ENCODE assay signal across 26 cellular contexts in the genomic region with DNA sequence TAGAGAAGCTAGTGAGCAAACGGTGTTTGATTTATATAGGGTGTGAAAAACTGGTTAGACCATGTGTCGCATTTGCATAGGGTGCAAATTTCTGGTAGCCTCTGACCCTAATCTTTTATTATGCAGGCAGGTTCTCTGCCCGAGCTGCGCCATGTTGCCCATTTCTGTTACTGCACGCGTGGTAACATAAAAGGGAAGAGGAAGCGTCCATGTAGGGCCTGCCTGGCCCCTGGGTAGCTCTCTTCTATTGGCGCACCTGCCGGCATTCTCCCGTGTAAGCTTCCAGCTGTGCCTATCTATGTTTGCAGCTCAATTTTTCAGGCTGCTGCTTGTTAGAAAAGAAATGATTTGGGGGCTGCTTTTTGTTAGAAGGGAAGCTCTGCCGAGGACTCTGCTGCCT. TPM values are rescaled to one million over a fixed set of nuclear protein-coding genes. Genes with fewer than 3 reads are reported as not detected.
DNase-seq lines count a peak whose midpoint lies in the region; TF ChIP-seq lines count a peak whose summit lies in the region.
"Had no signal": no experiment of that assay in that cellular context is flagged by ENCODE, and none has a peak within 500 bp of the region (broad histone marks: within the 10 kb centered on the region; RNA-seq: fewer than 3 reads in every experiment).

No MANE protein-coding gene starts in this region.

- TF ChIP-seq CTCF in H9 (conservative IDR thresholded peaks at IDR 0.05) (no peak), OCI-LY7 (conservative IDR thresholded peaks at IDR 0.05; ENCODE audit: low read length) (no peak), osteocyte (IDR thresholded peaks at IDR 0.05) (no peak), progenitor cell of endocrine pancreas (IDR thresholded peaks at IDR 0.05; ENCODE audit: unreplicated experiment) (no peak)

- no peaks in the 10 kb centered on the region for H3K27me3 ChIP-seq in H9 (ENCODE audit: insufficient read depth, low read length)
- H3K27me3 ChIP-seq: Peyer's patch had no signal

- intact Hi-C loops in OCI-LY7 (cut with micrococcal nuclease; ENCODE audit: unreplicated experiment) = loop anchor here (5.0 kb wide), 2 partner anchors 132 to 143 kb away; a partner anchor contains a TSS

- no peak overlapping the region for H3K18ac ChIP-seq in H9 (ENCODE audit: insufficient read length, low read depth, low read length)

- 100% methylated on average over 1 of the region's 11 CpGs for WGBS in H9 (ENCODE audit: extremely low coverage, insufficient read length, low lambda C conversion rate)

- H3K9me2 ChIP-seq in OCI-LY7 (ENCODE audit: insufficient read depth, low read length) = no peaks in the 10 kb centered on the region

- no peak overlapping the region for H2BK5ac ChIP-seq in H9 (ENCODE audit: insufficient read length, low read length)

- H3K27ac ChIP-seq in H9 (ENCODE audit: insufficient read length, low read depth, low read length) (no peak overlapping the region), OCI-LY7 (ENCODE audit: low read depth, low read length, poor library complexity, severe bottlenecking) (peak overlapping the region; percentile 92)
- H3K27ac ChIP-seq: 22Rv1, C4-2B, Peyer's patch, SK-N-MC had no signal

- no peak overlapping the region for H2AK5ac ChIP-seq in H9 (ENCODE audit: insufficient read length, low read length)

- H3K4me3 ChIP-seq in OCI-LY7 (ENCODE audit: low read depth, low read length, poor library complexity, severe bottlenecking) = peak overlapping the region; percentile 74
- H3K4me3 ChIP-seq: Peyer's patch, SK-N-MC had no signal

- no peaks in the 10 kb centered on the region for H3K23me2 ChIP-seq in H9 (ENCODE audit: insufficient read length, low read depth, low read length, poor library complexity, severe bottlenecking)

- H4K8ac ChIP-seq in H9 (replicated peaks; ENCODE audit: insufficient read length, low read depth, low read length) = no peak overlapping the region

- DNase-seq in NCI-H146 (lab: John Stamatoyannopoulos, UW) (peak; percentile 35), NCI-H146 treated with DMSO at 0.1 percent for 48 hours (lab: John Stamatoyannopoulos, UW; ENCODE audit: unreplicated experiment) (no peak), H9 (no peak), OCI-LY7 (ENCODE audit: low spot score) (peak; percentile 92), osteocyte (ENCODE audit: extremely low spot score, unreplicated experiment) (peak; percentile 40), progenitor cell of endocrine pancreas (ENCODE audit: low spot score, unreplicated experiment) (no peak), COR-L47 (lab: John Stamatoyannopoulos, UW) (no peak)
- DNase-seq in activated naive CD4-positive, alpha-beta T cell treated with Interleukin-2 at 50 U/mL for 16 hours = no peak
- DNase-seq: CD8-positive, alpha-beta T cell; DMS 273 treated with DMSO at 0.1 percent for 48 hours; DMS79; GF-D8; Kasumi-1; NCI-H1105; NCI-H1436 treated with DMSO at 0.1 percent for 48 hours; NCI-H2029; NCI-H446 treated with DMSO at 0.1 percent for 48 hours; NK-92 treated with Interleukin-12 subunit alpha and Interleukin-12 subunit beta, amount 100 ng/mL, for 24 hours; Peyer's patch; SIG-M5; SW 1271 had no signal

- H3K4me3 Mint-ChIP-seq in H9 = no peak overlapping the region
- H3K4me3 Mint-ChIP-seq in osteocyte (ENCODE audit: unreplicated experiment) = no peak overlapping the region
- H3K4me3 Mint-ChIP-seq in progenitor cell of endocrine pancreas (ENCODE audit: low read depth) = no peak overlapping the region
- H3K4me3 Mint-ChIP-seq: B cell had no signal

- H3K36me3 Mint-ChIP-seq in H9 (ENCODE audit: insufficient read depth in 1 of 3, low read depth in 3 of 3) (no peaks in the 10 kb centered on the region), osteocyte (ENCODE audit: unreplicated experiment) (no peaks in the 10 kb centered on the region), progenitor cell of endocrine pancreas (ENCODE audit: insufficient read depth) (no peaks in the 10 kb centered on the region)
- H3K36me3 Mint-ChIP-seq: CD8-positive, alpha-beta T cell had no signal

- H2BK12ac ChIP-seq in H9 (ENCODE audit: insufficient read length, low read depth, low read length) = no peak overlapping the region

- H4K20me1 ChIP-seq in H9 (ENCODE audit: control insufficient read depth, insufficient read depth, insufficient read length) = no peaks in the 10 kb centered on the region
- no peaks in the 10 kb centered on the region for H4K20me1 ChIP-seq in OCI-LY7 (ENCODE audit: insufficient read depth, low read length)

- POLR2A ChIA-PET in OCI-LY7 (lab: Charles Lee) = interaction anchor here (0.6 to 2.6 kb wide), 14 partner anchors 11 to 233 kb away, joined by 3 to 14 read pairs (median 5); a partner anchor contains a TSS

- H3K79me1 ChIP-seq in H9 (ENCODE audit: insufficient read depth, low read depth, low read length, poor library complexity, severe bottlenecking) = no peaks in the 10 kb centered on the region

- no peak overlapping the region for H3K9ac ChIP-seq in H9 (ENCODE audit: extremely low read depth, insufficient read length, low read length)

- peak overlapping the region; percentile 36; the same call in 1 of the 2 replicates for H3K14ac ChIP-seq in H9 (ENCODE audit: insufficient read depth, low read length)

- H2BK120ac ChIP-seq in H9 (ENCODE audit: low read depth, low read length, poor library complexity, severe bottlenecking) = no peak overlapping the region

- H3K27me3 Mint-ChIP-seq in H9 (ENCODE audit: low read depth) (peaks cover 25% of the 10 kb centered on the region), osteocyte (ENCODE audit: unreplicated experiment) (peaks cover 7% of the 10 kb centered on the region), progenitor cell of endocrine pancreas (peaks cover 11% of the 10 kb centered on the region)
- H3K27me3 Mint-ChIP-seq: B cell had no signal

- no peak overlapping the region for H2AFZ ChIP-seq in H9 (ENCODE audit: low read length)
- H2AFZ ChIP-seq in OCI-LY7 (ENCODE audit: low read length) = peak overlapping the region; percentile 73

- no peaks in the 10 kb centered on the region for H3K4me1 ChIP-seq in H9 (ENCODE audit: insufficient read depth, low read length)
- peaks cover 91% of the 10 kb centered on the region for H3K4me1 ChIP-seq in OCI-LY7 (ENCODE audit: insufficient read depth, low read length, poor library complexity, severe bottlenecking)
- H3K4me1 ChIP-seq: Peyer's patch had no signal

- H3K4me2 ChIP-seq in H9 (ENCODE audit: insufficient read depth, insufficient read length, low read length) (no peak overlapping the region), OCI-LY7 (ENCODE audit: low read length) (peak overlapping the region; percentile 85)

- no TSS peak for BruUV-seq in OCI-LY7 (replicated peaks; lab: Mats Ljungman, UMichigan)

- CTCF ChIA-PET in OCI-LY7 (lab: Charles Lee; ENCODE audit: unreplicated experiment) = interaction anchor here (0.9 kb wide), 1 partner anchor 88 kb away, joined by 3 read pairs; no protein-coding TSS in a partner anchor

- H2BK15ac ChIP-seq in H9 (ENCODE audit: low read depth, low read length) = no peak overlapping the region

- no peak overlapping the region for H4K91ac ChIP-seq in H9 (ENCODE audit: insufficient read length, low read depth, low read length)

- no peak overlapping the region for H3K56ac ChIP-seq in H9 (ENCODE audit: insufficient read length, low read depth, low read length)

- no peak overlapping the region for H3K23ac ChIP-seq in H9 (ENCODE audit: insufficient read length, low read depth, low read length)

- no peaks in the 10 kb centered on the region for H3K36me3 ChIP-seq in OCI-LY7 (ENCODE audit: insufficient read depth, low read length)
- H3K36me3 ChIP-seq: Peyer's patch had no signal

- H3K4ac ChIP-seq in H9 (ENCODE audit: low read depth, low read length) = no peak overlapping the region

- H3K9me3 Mint-ChIP-seq in H9 = peaks cover 0 to 68% of the 10 kb centered on the region in 2 experiments; a peak in 2 of 5 replicates
- no peaks in the 10 kb centered on the region for H3K9me3 Mint-ChIP-seq in osteocyte (ENCODE audit: unreplicated experiment)
- H3K9me3 Mint-ChIP-seq in progenitor cell of endocrine pancreas (ENCODE audit: low read depth) = no peaks in the 10 kb centered on the region
- H3K9me3 Mint-ChIP-seq: CD8-positive, alpha-beta T cell had no signal

- H3K79me2 ChIP-seq in H9 (ENCODE audit: insufficient read depth, low read length) = no peaks in the 10 kb centered on the region
- H3K79me2 ChIP-seq in OCI-LY7 (ENCODE audit: insufficient read depth, low read depth, low read length) = peaks cover 35% of the 10 kb centered on the region; the same call in 1 of the 2 replicates

- no peaks in the 10 kb centered on the region for H3K9me3 ChIP-seq in H9 (ENCODE audit: control insufficient read depth, low read depth, low read length)
- H3K9me3 ChIP-seq in OCI-LY7 (ENCODE audit: low read length) = no peaks in the 10 kb centered on the region
- H3K9me3 ChIP-seq: Peyer's patch had no signal

- no peak overlapping the region for H3T11ph ChIP-seq in H9 (ENCODE audit: low read length)

- 0 out of 4 replicates have a peak, but pooled peaks cover 0 to 2% of the 10 kb centered on the region in 2 experiments for H3K4me1 Mint-ChIP-seq in H9
- H3K4me1 Mint-ChIP-seq in osteocyte (ENCODE audit: unreplicated experiment) = no peaks in the 10 kb centered on the region
- no peaks in the 10 kb centered on the region for H3K4me1 Mint-ChIP-seq in progenitor cell of endocrine pancreas (ENCODE audit: low read depth)

- H2BK20ac ChIP-seq in H9 (ENCODE audit: low read depth, low read length, poor library complexity, severe bottlenecking) = no peak overlapping the region

- H3K27ac Mint-ChIP-seq in H9 (no peak overlapping the region; a peak in 1 of 7 replicates), osteocyte (ENCODE audit: unreplicated experiment) (no peak overlapping the region), progenitor cell of endocrine pancreas (no peak overlapping the region)
- H3K27ac Mint-ChIP-seq: B cell; CD8-positive, alpha-beta T cell had no signal

- no peak overlapping the region for H4K5ac ChIP-seq in H9 (ENCODE audit: insufficient read length, low read depth, low read length)

RNA-seq across cellular contexts. Expression of a gene that starts 14.0 kb away (rescaled TPM):
- total RNA-seq in H9 (2021) (1.2 and 1.3 TPM in 2 replicates), OCI-LY7 (2022) (80.5 and 88.2 TPM in 2 replicates), osteocyte (0.42 and 0.54 TPM in 2 replicates), progenitor cell of endocrine pancreas (not detected in 2 replicates)
- 111 and 165 TPM in 2 replicates for total RNA-seq in OCI-LY7 (2014; rRNA removed; shearing (Covaris generic))
- total RNA-seq: HepG2, Peyer's patch had no signal

Comparison
In these comparisons a context has a peak if more than half of its experiments do, and no peak if none do; other contexts are left out.
1. DNase-seq: peak in NCI-H146 (single experiment), OCI-LY7 (single experiment) and osteocyte (single experiment); none in NCI-H146 treated with DMSO at 0.1 percent for 48 hours (single experiment), H9 (single experiment), activated naive CD4-positive, alpha-beta T cell treated with Interleukin-2 at 50 U/mL for 16 hours (single experiment), progenitor cell of endocrine pancreas (single experiment) and COR-L47 (single experiment).
2. RNA of a gene that starts 14.0 kb away (total RNA-seq): 80.5 to 165 TPM in OCI-LY7; 1.2 to 1.3 TPM in H9, 0.42 to 0.54 TPM in osteocyte and not detected in progenitor cell of endocrine pancreas; every median in the first group is over 10 times any median in the second.